In genomic region chr5:141960018-141960417, GRCh38 we compare ENCODE assay signal across 8 cellular contexts. TPM values are rescaled to one million over a fixed set of nuclear protein-coding genes. Genes with fewer than 3 reads are reported as not detected.
DNase-seq lines count a peak whose midpoint lies in the region; ATAC-seq and TF ChIP-seq lines count a peak whose summit lies in the region.

No MANE protein-coding gene starts in this region.

- peak overlapping the region; percentile 62 for H2BK15ac ChIP-seq in mesenchymal stem cell (ENCODE audit: low read depth, poor library complexity, severe bottlenecking)

- H2BK5ac ChIP-seq in mesenchymal stem cell (ENCODE audit: low read depth, low read length, poor library complexity, severe bottlenecking), result no peak overlapping the region

- H3K4me3 ChIP-seq in LNCaP clone FGC (ENCODE audit: low read depth, low read length), result no peak overlapping the region
- H3K4me3 ChIP-seq in mesenchymal stem cell (ENCODE audit: insufficient read depth in 1 of 2, low read depth in 1 of 2, low read length in 2 of 2), result no peak overlapping the region

- H3K36me3 ChIP-seq in mesenchymal stem cell (ENCODE audit: control insufficient read depth in 1 of 2, insufficient read depth in 2 of 2, low read depth in 1 of 2, low read length in 2 of 2), result no peaks in the 10 kb centered on the region

- H3K9ac ChIP-seq in mesenchymal stem cell (ENCODE audit: low read length), result no peak overlapping the region

- no peak overlapping the region for H3K18ac ChIP-seq in mesenchymal stem cell (ENCODE audit: low read depth in 1 of 2, low read length in 2 of 2)

- no peak overlapping the region for H2BK120ac ChIP-seq in mesenchymal stem cell (ENCODE audit: low read depth, low read length)

- H3K9me3 Mint-ChIP-seq in activated naive CD8-positive, alpha-beta T cell treated with anti-CD3 and anti-CD28 coated beads, Interleukin-2, amount 50 U/mL, for 24 hours, result no peaks in the 10 kb centered on the region

- peak; percentile 2 for DNase-seq in COLO668 (lab: John Stamatoyannopoulos, UW; ENCODE audit: unreplicated experiment)
- DNase-seq in LNCaP clone FGC (ENCODE audit: low read depth), result no peak
- DNase-seq in activated naive CD8-positive, alpha-beta T cell treated with anti-CD3 and anti-CD28 coated beads, Interleukin-2, amount 50 U/mL, for 24 hours, result peak; percentile 51
- no peak for DNase-seq in mesenchymal stem cell
- DNase-seq in NCI-H2029 (lab: John Stamatoyannopoulos, UW), result no peak
- no peak for DNase-seq in NCI-H2107 (lab: John Stamatoyannopoulos, UW)
- DNase-seq in omental fat pad (ENCODE audit: low spot score), result no peak

- H3K9me3 ChIP-seq in mesenchymal stem cell (ENCODE audit: control insufficient read depth, low read length), result no peaks in the 10 kb centered on the region

- no peak overlapping the region for H3K14ac ChIP-seq in mesenchymal stem cell (ENCODE audit: low read length in 2 of 2)

- TF ChIP-seq CTCF in LNCaP clone FGC (IDR thresholded peaks at IDR 0.05; ENCODE audit: control insufficient read depth, extremely low read depth, insufficient read depth) (peak; percentile 55; the same call in 1 of the 2 replicates), omental fat pad (IDR thresholded peaks at IDR 0.05) (no peak)

- peaks cover 0 to 28% of the 10 kb centered on the region in 2 experiments for H3K27me3 ChIP-seq in mesenchymal stem cell (ENCODE audit: control insufficient read depth in 1 of 2, insufficient read depth in 1 of 2, low read length in 2 of 2)

- peaks cover 36% of the 10 kb centered on the region for H3K4me1 Mint-ChIP-seq in activated naive CD8-positive, alpha-beta T cell treated with anti-CD3 and anti-CD28 coated beads, Interleukin-2, amount 50 U/mL, for 24 hours

- peak overlapping the region in 1 of 2 experiments; percentile 49 for H2BK12ac ChIP-seq in mesenchymal stem cell (ENCODE audit: low read length in 2 of 2)

- H2AFZ ChIP-seq in mesenchymal stem cell (ENCODE audit: low read depth, low read length), result no peak overlapping the region

- H3K27me3 Mint-ChIP-seq in activated naive CD8-positive, alpha-beta T cell treated with anti-CD3 and anti-CD28 coated beads, Interleukin-2, amount 50 U/mL, for 24 hours, result no peaks in the 10 kb centered on the region

- no peak overlapping the region for H3K23ac ChIP-seq in mesenchymal stem cell (ENCODE audit: low read length in 2 of 2)

- no peak for ATAC-seq in activated naive CD8-positive, alpha-beta T cell treated with anti-CD3 and anti-CD28 coated beads, Interleukin-2, amount 50 U/mL, for 24 hours
- ATAC-seq in omental fat pad (ENCODE audit: low FRiP score) (no peak), GM21381 (IDR thresholded peaks at IDR 0.05; ENCODE audit: unreplicated experiment) (no peak)

- no peak overlapping the region for H4K8ac ChIP-seq in mesenchymal stem cell (ENCODE audit: low read length)

- no peaks in the 10 kb centered on the region for H3K4me1 ChIP-seq in mesenchymal stem cell (ENCODE audit: control insufficient read depth, insufficient read depth, low read depth, low read length)

- H3K27ac ChIP-seq in mesenchymal stem cell (ENCODE audit: low read length, poor library complexity, severe bottlenecking), result no peak overlapping the region

- no peaks in the 10 kb centered on the region for H3K79me1 ChIP-seq in mesenchymal stem cell (replicated peaks; ENCODE audit: low read length, poor library complexity, severe bottlenecking)

- H3K27ac Mint-ChIP-seq in activated naive CD8-positive, alpha-beta T cell treated with anti-CD3 and anti-CD28 coated beads, Interleukin-2, amount 50 U/mL, for 24 hours, result no peak overlapping the region

- WGBS in mesenchymal stem cell, result 58% methylated on average over 10 of the region's 10 CpGs

- no peaks in the 10 kb centered on the region for H3K36me3 Mint-ChIP-seq in activated naive CD8-positive, alpha-beta T cell treated with anti-CD3 and anti-CD28 coated beads, Interleukin-2, amount 50 U/mL, for 24 hours (ENCODE audit: low read depth)

- H3K4ac ChIP-seq in mesenchymal stem cell (ENCODE audit: low read depth in 1 of 2, low read length in 2 of 2), result no peak overlapping the region

- H4K91ac ChIP-seq in mesenchymal stem cell (ENCODE audit: low read length), result peak overlapping the region; percentile 25

- H2AK5ac ChIP-seq in mesenchymal stem cell (ENCODE audit: low read length, severe bottlenecking), result no peak overlapping the region

- H3K4me2 ChIP-seq in mesenchymal stem cell (ENCODE audit: low read length, poor library complexity, severe bottlenecking), result no peak overlapping the region

- H3K4me3 Mint-ChIP-seq in activated naive CD8-positive, alpha-beta T cell treated with anti-CD3 and anti-CD28 coated beads, Interleukin-2, amount 50 U/mL, for 24 hours, result no peak overlapping the region

RNA-seq across cellular contexts. Expression of gene PCDH12, which starts 2.0 kb away (rescaled TPM):
- 0.10 TPM for polyA plus RNA-seq in mesenchymal stem cell (2013, experiment 1 of 2)
- polyA plus RNA-seq in mesenchymal stem cell (2013, experiment 2 of 2), result 0.11 TPM
- 10 to 100 TPM in 1 of 4 donors, 1 to 10 TPM in 3; 4.0 to 18.9 (median 6.7) TPM for total RNA-seq in omental fat pad

RNA-seq across cellular contexts. Expression of gene RNF14, which starts 8.9 kb away (rescaled TPM):
- 48.6 TPM for polyA plus RNA-seq in mesenchymal stem cell (2013, experiment 1 of 2)
- polyA plus RNA-seq in mesenchymal stem cell (2013, experiment 2 of 2), result 52.3 TPM
- total RNA-seq in omental fat pad, result 100 to 1,000 TPM in 1 of 4 donors, 10 to 100 TPM in 3; 47.3 to 107 (median 66.7) TPM

RNA-seq across cellular contexts. Expression of gene DELE1, which starts 36.3 kb away (rescaled TPM):
- 36.7 TPM for polyA plus RNA-seq in mesenchymal stem cell (2013, experiment 1 of 2)
- polyA plus RNA-seq in mesenchymal stem cell (2013, experiment 2 of 2), result 36.2 TPM
- 10 to 100 TPM; 57.3 to 87.5 (median 61.0) TPM for total RNA-seq in omental fat pad

RNA-seq across cellular contexts. Expression of gene GNPDA1, which starts 52.8 kb away (rescaled TPM):
- 40.6 TPM for polyA plus RNA-seq in mesenchymal stem cell (2013, experiment 1 of 2)
- 41.0 TPM for polyA plus RNA-seq in mesenchymal stem cell (2013, experiment 2 of 2)
- 10 to 100 TPM; 28.6 to 37.0 (median 33.2) TPM for total RNA-seq in omental fat pad

Comparison
In these comparisons a context has a peak if more than half of its experiments do, and no peak if none do; other contexts are left out.
1. DNase-seq: peak in COLO668 (single experiment) and activated naive CD8-positive, alpha-beta T cell treated with anti-CD3 and anti-CD28 coated beads, Interleukin-2, amount 50 U/mL, for 24 hours (single experiment); none in LNCaP clone FGC (single experiment), mesenchymal stem cell (single experiment), NCI-H2029 (single experiment), NCI-H2107 (single experiment) and omental fat pad (single experiment).